Comparison of ENCODE assay signal across 14 cellular contexts in genomic region chr12:58367041-58367440, GRCh38.
"Had no signal": no experiment of that assay in that cellular context is flagged by ENCODE, and none has a peak within 500 bp of the region (broad histone marks: within the 10 kb centered on the region; RNA-seq: fewer than 3 reads in every experiment).

No MANE protein-coding gene starts in this region.

- H3K79me2 ChIP-seq: parathyroid adenoma had no signal

- DNase-seq: activated CD4-positive, alpha-beta T cell treated with anti-CD3 and anti-CD28 coated beads, Interleukin-2, amount 10 ng/mL, durations not matched to agents 24 days and 14 days; activated CD4-positive, CD25-positive, alpha-beta regulatory T cell; activated CD8-positive, alpha-beta memory T cell treated with anti-CD3 and anti-CD28 coated beads for 24 hours; activated naive CD8-positive, alpha-beta T cell treated with anti-CD3 and anti-CD28 coated beads for 36 hours; brain microvascular endothelial cell; cerebellar nuclear complex; effector memory CD4-positive, alpha-beta T cell; gastrocnemius medialis; left colon; midbrain; small intestine; SW 1271 had no signal

- H3K9me3 ChIP-seq: gastrocnemius medialis had no signal

- H3K27ac ChIP-seq: brain microvascular endothelial cell, gastrocnemius medialis, parathyroid adenoma had no signal

- H2AFZ ChIP-seq: parathyroid adenoma had no signal

- H3K4me3 ChIP-seq: gastrocnemius medialis, lung had no signal

- H3K27me3 ChIP-seq: brain microvascular endothelial cell, gastrocnemius medialis had no signal

- H3K36me3 ChIP-seq: brain microvascular endothelial cell, gastrocnemius medialis had no signal

- H3K4me1 ChIP-seq: gastrocnemius medialis, parathyroid adenoma had no signal

- H3K9ac ChIP-seq: parathyroid adenoma had no signal
